Comparison of ENCODE assay signal across 8 cellular contexts in genomic region chr12:57474862-57475261, GRCh38. TPM values are rescaled to one million over a fixed set of nuclear protein-coding genes. Genes with fewer than 3 reads are reported as not detected.
DNase-seq lines count a peak whose midpoint lies in the region; ATAC-seq and TF ChIP-seq lines count a peak whose summit lies in the region.
"Had no signal": no experiment of that assay in that cellular context is flagged by ENCODE, and none has a peak within 500 bp of the region (broad histone marks: within the 10 kb centered on the region; RNA-seq: fewer than 3 reads in every experiment).

No MANE protein-coding gene starts in this region.

- no peak for TF ChIP-seq CTCF in nephron (IDR thresholded peaks at IDR 0.05; ENCODE audit: unreplicated experiment in 3 of 3)

- H3K9me3 Mint-ChIP-seq in activated T-helper 17 cell treated with anti-CD3 and anti-CD28 coated beads, Interleukin-2, amount 50 U/mL, for 72 hours, result no peaks in the 10 kb centered on the region
- no peaks in the 10 kb centered on the region for H3K9me3 Mint-ChIP-seq in nephron

- DNase-seq in DMS53 (lab: John Stamatoyannopoulos, UW) (peak; percentile 34), DMS53 treated with DMSO at 0.1 percent for 48 hours (lab: John Stamatoyannopoulos, UW; ENCODE audit: unreplicated experiment) (no peak), GOT3 (lab: John Stamatoyannopoulos, UW) (no peak)
- DNase-seq: foreskin keratinocyte had no signal

- H3K27me3 Mint-ChIP-seq in activated T-helper 17 cell treated with anti-CD3 and anti-CD28 coated beads, Interleukin-2, amount 50 U/mL, for 72 hours, result no peaks in the 10 kb centered on the region
- H3K27me3 Mint-ChIP-seq in nephron (ENCODE audit: low read depth), result peaks cover 89% of the 10 kb centered on the region

- H3K4me3 Mint-ChIP-seq in activated T-helper 17 cell treated with anti-CD3 and anti-CD28 coated beads, Interleukin-2, amount 50 U/mL, for 72 hours, result peak overlapping the region; percentile 65
- H3K4me3 Mint-ChIP-seq in nephron, result peak overlapping the region; percentile 25 to 60 (median 27)

- ATAC-seq in activated T-helper 17 cell treated with anti-CD3 and anti-CD28 coated beads, Interleukin-2, amount 50 U/mL, for 72 hours (replicated peaks), result no peak
- ATAC-seq in GM18861 (IDR thresholded peaks at IDR 0.05; ENCODE audit: unreplicated experiment), result no peak

- peak overlapping the region; percentile 63 for H3K27ac Mint-ChIP-seq in activated T-helper 17 cell treated with anti-CD3 and anti-CD28 coated beads, Interleukin-2, amount 50 U/mL, for 72 hours
- no peak overlapping the region for H3K27ac Mint-ChIP-seq in nephron

- peaks cover 94% of the 10 kb centered on the region for H3K36me3 Mint-ChIP-seq in activated T-helper 17 cell treated with anti-CD3 and anti-CD28 coated beads, Interleukin-2, amount 50 U/mL, for 72 hours (ENCODE audit: low read depth)
- H3K36me3 Mint-ChIP-seq in nephron (ENCODE audit: low read depth), result peaks cover 3% of the 10 kb centered on the region

- peaks cover 32% of the 10 kb centered on the region for H3K4me1 Mint-ChIP-seq in activated T-helper 17 cell treated with anti-CD3 and anti-CD28 coated beads, Interleukin-2, amount 50 U/mL, for 72 hours
- peaks cover 25% of the 10 kb centered on the region for H3K4me1 Mint-ChIP-seq in nephron

RNA-seq across cellular contexts. Expression of gene ARHGAP9, which starts 4.8 kb away (rescaled TPM):
- total RNA-seq in activated T-helper 17 cell treated with anti-CD3 and anti-CD28 coated beads, Interleukin-2, amount 50 U/mL, for 72 hours, result 100 to 1,000 TPM; 131 to 225 TPM
- total RNA-seq: foreskin keratinocyte had no signal

RNA-seq across cellular contexts. Expression of gene MARS1, which starts 13.0 kb away (rescaled TPM):
- total RNA-seq in activated T-helper 17 cell treated with anti-CD3 and anti-CD28 coated beads, Interleukin-2, amount 50 U/mL, for 72 hours, result 100 to 1,000 TPM; 130 to 243 TPM

RNA-seq across cellular contexts. Expression of gene GLI1, which starts 15.3 kb away (rescaled TPM):
- total RNA-seq in activated T-helper 17 cell treated with anti-CD3 and anti-CD28 coated beads, Interleukin-2, amount 50 U/mL, for 72 hours, result 1 to 10 TPM in 1 of 2 donors, under 1 TPM in 1; 0.48 to 1.4 TPM

RNA-seq across cellular contexts. Expression of gene INHBE, which starts 19.8 kb away (rescaled TPM):
- total RNA-seq in activated T-helper 17 cell treated with anti-CD3 and anti-CD28 coated beads, Interleukin-2, amount 50 U/mL, for 72 hours, result not detected
- total RNA-seq: foreskin keratinocyte had no signal

RNA-seq across cellular contexts. Expression of gene INHBC, which starts 40.3 kb away (rescaled TPM):
- total RNA-seq in activated T-helper 17 cell treated with anti-CD3 and anti-CD28 coated beads, Interleukin-2, amount 50 U/mL, for 72 hours, result not detected
- total RNA-seq: foreskin keratinocyte, myocyte had no signal
